8 cellular contexts compared by ENCODE assay signal in the genomic region with DNA sequence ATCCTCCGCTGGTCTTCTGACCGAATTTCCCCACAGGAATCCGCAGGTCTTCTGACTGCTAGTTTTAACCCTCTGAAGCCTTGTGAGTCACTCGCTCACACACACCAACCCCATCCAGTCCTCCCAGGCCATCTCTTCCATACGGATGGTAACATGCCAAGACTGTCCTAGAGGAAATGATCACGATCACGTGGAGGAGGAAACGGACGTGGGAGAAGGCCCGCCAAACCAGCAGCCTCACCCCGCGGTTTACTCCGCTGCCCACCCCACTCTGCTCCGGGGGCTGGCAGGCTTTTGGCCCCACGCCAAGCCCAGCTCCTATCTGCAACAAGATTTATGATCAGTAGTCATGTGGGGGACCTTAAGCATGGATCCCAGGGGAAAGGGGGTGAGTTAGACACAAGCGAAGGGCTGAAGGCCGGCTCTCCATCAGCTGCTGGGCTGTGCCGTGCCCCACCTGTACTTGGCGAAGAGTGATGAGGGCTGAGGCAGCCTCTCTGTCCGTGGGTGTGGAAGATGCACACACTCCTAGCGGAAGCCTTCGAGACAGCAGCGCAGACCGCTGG. TPM values are rescaled to one million over a fixed set of nuclear protein-coding genes. Genes with fewer than 3 reads are reported as not detected.
A peak's percentile ranks its signal among the peaks of the same experiment; 100 is the strongest.
DNase-seq lines count a peak whose midpoint lies in the region; ATAC-seq and TF ChIP-seq lines count a peak whose summit lies in the region.

No MANE protein-coding gene starts in this region.

- H3K4me3 ChIP-seq in Karpas-422 (ENCODE audit: low read length) (peak overlapping the region; percentile 99), esophagus (ENCODE audit: low read depth in 1 of 2, low read length in 2 of 2) (peak overlapping the region in 1 of 2 donors; percentile 76), neural progenitor cell (peak overlapping the region; percentile 97)

- TF ChIP-seq CTCF in neural progenitor cell (IDR thresholded peaks at IDR 0.05) = no peak

- no peaks in the 10 kb centered on the region for H3K27me3 Mint-ChIP-seq in T-helper 2 cell treated with Interferon-gamma antibody and Interleukin-4, amounts not matched to agents 5 μg/mL and 100 μg/mL, for 36 hours (ENCODE audit: low read depth)
- H3K27me3 Mint-ChIP-seq in neural progenitor cell (ENCODE audit: insufficient read depth, low read depth) = peaks cover 23% of the 10 kb centered on the region

- peaks cover 16% of the 10 kb centered on the region for H3F3A ChIP-seq in neural progenitor cell (ENCODE audit: low read depth)

- H3K4me2 ChIP-seq in Karpas-422 (ENCODE audit: low read depth, low read length, poor library complexity, severe bottlenecking) (peak overlapping the region; percentile 75), neural progenitor cell (peak overlapping the region; percentile 93)

- H3K4me1 ChIP-seq in Karpas-422 (ENCODE audit: low read length) (peaks cover 21% of the 10 kb centered on the region), esophagus (ENCODE audit: control insufficient read depth in 2 of 2, insufficient read depth in 2 of 2, low read length in 1 of 2) (peaks cover 0 to 18% of the 10 kb centered on the region in 2 donors), neural progenitor cell (peaks cover 5% of the 10 kb centered on the region)

- H3K36me3 Mint-ChIP-seq in T-helper 2 cell treated with Interferon-gamma antibody and Interleukin-4, amounts not matched to agents 5 μg/mL and 100 μg/mL, for 36 hours (ENCODE audit: low read depth) = peaks cover 17% of the 10 kb centered on the region
- peaks cover 14% of the 10 kb centered on the region for H3K36me3 Mint-ChIP-seq in neural progenitor cell

- H3K9me3 ChIP-seq in Karpas-422 (ENCODE audit: low read length) = no peaks in the 10 kb centered on the region
- no peaks in the 10 kb centered on the region for H3K9me3 ChIP-seq in esophagus (ENCODE audit: control insufficient read depth in 2 of 2, insufficient read depth in 1 of 2, low read depth in 1 of 2, low read length in 1 of 2)
- no peaks in the 10 kb centered on the region for H3K9me3 ChIP-seq in neural progenitor cell (ENCODE audit: low read depth)

- peak overlapping the region; percentile 90 for H3K4me3 Mint-ChIP-seq in T-helper 2 cell treated with Interferon-gamma antibody and Interleukin-4, amounts not matched to agents 5 μg/mL and 100 μg/mL, for 36 hours
- peak overlapping the region; percentile 90 for H3K4me3 Mint-ChIP-seq in neural progenitor cell

- H3K9me2 ChIP-seq in Karpas-422 (replicated peaks; ENCODE audit: insufficient read depth, low read length) = no peaks in the 10 kb centered on the region

- DNase-seq in G401 (ENCODE audit: low spot score) = peak; percentile 55
- peak; percentile 62 for DNase-seq in Karpas-422
- DNase-seq in T-helper 2 cell treated with Interferon-gamma antibody and Interleukin-4, amounts not matched to agents 5 μg/mL and 100 μg/mL, for 36 hours (ENCODE audit: low spot score) = no peak
- DNase-seq in neural progenitor cell (ENCODE audit: low spot score) = no peak
- no peak for DNase-seq in stimulated activated CD4-positive, alpha-beta T cell treated with anti-CD3 and anti-CD28 coated beads, Interleukin-4, amount 100 ng/mL, for 24 hours

- 29 to 30% methylated on average over 24 of the region's 24 CpGs for WGBS in esophagus, 2 donors

- H3K79me2 ChIP-seq in Karpas-422 (ENCODE audit: low read length) = peaks cover 28% of the 10 kb centered on the region
- peaks cover 15% of the 10 kb centered on the region for H3K79me2 ChIP-seq in neural progenitor cell (ENCODE audit: low read depth)

- H3K27ac Mint-ChIP-seq in T-helper 2 cell treated with Interferon-gamma antibody and Interleukin-4, amounts not matched to agents 5 μg/mL and 100 μg/mL, for 36 hours = peak overlapping the region; percentile 90
- peak overlapping the region; percentile 79 for H3K27ac Mint-ChIP-seq in neural progenitor cell

- in situ Hi-C loops in G401 (cut with HindIII; ENCODE audit: low sequenced_read_pairs) = no loop called here

- peak overlapping the region; percentile 93 for H3K9ac ChIP-seq in Karpas-422 (ENCODE audit: low read length)
- H3K9ac ChIP-seq in neural progenitor cell = no peak overlapping the region

- H3K36me3 ChIP-seq in Karpas-422 (ENCODE audit: insufficient read depth, low read length) (peaks cover 8% of the 10 kb centered on the region; the same call in 1 of the 2 replicates), esophagus (ENCODE audit: control insufficient read depth in 2 of 2, insufficient read depth in 2 of 2, low read length in 1 of 2) (peaks cover 2 to 39% of the 10 kb centered on the region in 2 donors), neural progenitor cell (no peaks in the 10 kb centered on the region)

- no peaks in the 10 kb centered on the region for H3K9me3 Mint-ChIP-seq in T-helper 2 cell treated with Interferon-gamma antibody and Interleukin-4, amounts not matched to agents 5 μg/mL and 100 μg/mL, for 36 hours
- no peaks in the 10 kb centered on the region for H3K9me3 Mint-ChIP-seq in neural progenitor cell

- H2AFZ ChIP-seq in Karpas-422 (ENCODE audit: low read length) = no peak overlapping the region; the same call in 1 of the 2 replicates
- no peak overlapping the region for H2AFZ ChIP-seq in neural progenitor cell (replicated peaks)

- no peaks in the 10 kb centered on the region for H3K27me3 ChIP-seq in Karpas-422 (ENCODE audit: low read length)
- H3K27me3 ChIP-seq in esophagus (ENCODE audit: control insufficient read depth in 1 of 2, insufficient read depth in 2 of 2, low read length in 2 of 2) = no peaks in the 10 kb centered on the region
- no peaks in the 10 kb centered on the region for H3K27me3 ChIP-seq in neural progenitor cell

- H3K27ac ChIP-seq in Karpas-422 (ENCODE audit: low read length) (peak overlapping the region; percentile 68), esophagus (ENCODE audit: low read depth in 2 of 2, low read length in 1 of 2) (peak overlapping the region; percentile 70 to 92), neural progenitor cell (no peak overlapping the region)

- peaks cover 4% of the 10 kb centered on the region for H4K20me1 ChIP-seq in Karpas-422 (ENCODE audit: insufficient read depth, low read depth, low read length)
- peaks cover 6% of the 10 kb centered on the region for H4K20me1 ChIP-seq in neural progenitor cell (ENCODE audit: low read depth)

- ATAC-seq in GM21390 (IDR thresholded peaks at IDR 0.05; ENCODE audit: unreplicated experiment) = no peak
- no peak for ATAC-seq in HG03457 (IDR thresholded peaks at IDR 0.05; ENCODE audit: unreplicated experiment)

- H3K4me1 Mint-ChIP-seq in T-helper 2 cell treated with Interferon-gamma antibody and Interleukin-4, amounts not matched to agents 5 μg/mL and 100 μg/mL, for 36 hours (ENCODE audit: low read depth) = peaks cover 16% of the 10 kb centered on the region
- H3K4me1 Mint-ChIP-seq in neural progenitor cell = peaks cover 31% of the 10 kb centered on the region

RNA-seq across cellular contexts. Expression of a gene that starts 1.5 kb away (rescaled TPM):
- total RNA-seq in G401 (2014; rRNA removed; shearing (Covaris generic)) = 37.1 and 44.6 TPM in 2 replicates
- 14.8 and 30.9 TPM in 2 replicates for total RNA-seq in Karpas-422 (2014; rRNA removed; shearing (Covaris generic); ENCODE audit: low replicate concordance)
- polyA plus RNA-seq in esophagus = 10 to 100 TPM; 17.3 to 27.1 TPM
- 9.7 and 36.5 TPM in 2 replicates for total RNA-seq in neural progenitor cell (ENCODE audit: low replicate concordance)

RNA-seq across cellular contexts. Expression of a gene that starts 25.5 kb away (rescaled TPM):
- total RNA-seq in G401 (2014; rRNA removed; shearing (Covaris generic)) = 0.80 and 1.4 TPM in 2 replicates
- 0.63 and 1.2 TPM in 2 replicates for total RNA-seq in Karpas-422 (2014; rRNA removed; shearing (Covaris generic); ENCODE audit: low replicate concordance)
- 1 to 10 TPM in 1 of 2 donors, under 1 TPM in 1; 0.54 to 2.0 TPM for polyA plus RNA-seq in esophagus
- 0.28 TPM in 1 of 2 replicates, not detected in the other for total RNA-seq in neural progenitor cell (ENCODE audit: low replicate concordance)

RNA-seq across cellular contexts. Expression of a gene that starts 41.1 kb away (rescaled TPM):
- 5,595 and 6,819 TPM in 2 replicates for total RNA-seq in G401 (2014; rRNA removed; shearing (Covaris generic))
- total RNA-seq in Karpas-422 (2014; rRNA removed; shearing (Covaris generic); ENCODE audit: low replicate concordance) = 2,634 and 2,913 TPM in 2 replicates
- 1,000 to 10,000 TPM; 1,763 to 5,708 TPM for polyA plus RNA-seq in esophagus
- 1,228 and 2,405 TPM in 2 replicates for total RNA-seq in neural progenitor cell (ENCODE audit: low replicate concordance)

Comparison
In these comparisons a context has a peak if more than half of its experiments do, and no peak if none do; other contexts are left out.
1. DNase-seq: peak in G401 (single experiment) and Karpas-422 (single experiment); none in T-helper 2 cell treated with Interferon-gamma antibody and Interleukin-4, amounts not matched to agents 5 μg/mL and 100 μg/mL, for 36 hours (single experiment), neural progenitor cell (single experiment) and stimulated activated CD4-positive, alpha-beta T cell treated with anti-CD3 and anti-CD28 coated beads, Interleukin-4, amount 100 ng/mL, for 24 hours (single experiment).